Comparison of ENCODE assay signal across 9 cellular contexts in the genomic region with DNA sequence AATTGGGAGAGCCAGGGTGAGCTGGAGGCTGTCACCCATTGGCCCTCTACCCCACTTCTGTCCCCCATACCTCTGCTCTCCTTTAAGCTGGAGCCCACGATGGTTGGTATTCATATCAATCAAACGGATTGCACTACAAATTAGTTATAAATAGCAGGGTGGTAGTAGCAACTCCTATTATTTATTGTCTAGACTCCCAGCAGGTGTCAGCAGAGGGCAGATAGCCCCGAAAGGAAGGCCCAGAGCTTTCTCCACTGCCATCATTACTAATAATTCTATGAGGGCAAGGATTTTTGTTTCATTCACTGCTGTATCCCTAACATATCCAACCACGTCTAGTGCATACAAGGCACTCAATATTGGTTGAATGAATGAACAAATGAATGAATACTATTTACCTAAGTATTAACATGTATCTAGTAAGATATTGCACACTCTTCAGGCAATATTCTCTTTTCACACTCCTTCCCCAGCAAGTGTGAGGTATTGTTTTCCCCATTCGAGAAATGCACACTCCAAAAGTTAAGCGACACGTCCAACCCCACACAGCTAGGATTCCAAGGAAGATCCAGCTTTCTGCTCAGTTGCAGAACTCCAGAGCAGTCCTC. TPM values are rescaled to one million over a fixed set of nuclear protein-coding genes. Genes with fewer than 3 reads are reported as not detected.
DNase-seq lines count a peak whose midpoint lies in the region; ATAC-seq and TF ChIP-seq lines count a peak whose summit lies in the region.
"Had no signal": no experiment of that assay in that cellular context is flagged by ENCODE, and none has a peak within 500 bp of the region (broad histone marks: within the 10 kb centered on the region; RNA-seq: fewer than 3 reads in every experiment).

No MANE protein-coding gene starts in this region.

- ATAC-seq in HCT116 (no peak), foreskin keratinocyte (no peak), HG03571 (IDR thresholded peaks at IDR 0.05; ENCODE audit: unreplicated experiment) (no peak), omental fat pad (ENCODE audit: low FRiP score) (no peak), HG03039 (IDR thresholded peaks at IDR 0.05; ENCODE audit: unreplicated experiment) (no peak)

- peaks cover under 1% of the 10 kb centered on the region for H3K4me1 Mint-ChIP-seq in Caco-2 (ENCODE audit: low read depth, unreplicated experiment)

- RAD21 ChIA-PET in HCT116 (lab: Charles Lee; ENCODE audit: low non-redundant PET in 1 of 2, low total read pairs in 2 of 2, uncharacterized antibody in 2 of 2, unreplicated experiment in 2 of 2) = interaction anchor here in 1 of 2 experiments (1.0 to 1.2 kb wide), 2 partner anchors 21 to 37 kb away, joined by 3 to 10 read pairs; no protein-coding TSS in a partner anchor

- no peak overlapping the region for H3K4me3 ChIP-seq in Caco-2 (ENCODE audit: low read depth, low read length)
- H3K4me3 ChIP-seq in HCT116 (replicated peaks in 1 of 2; ENCODE audit: low read depth in 1 of 2, low read length in 2 of 2) = no peak overlapping the region

- peaks cover 4% of the 10 kb centered on the region for H3K27me3 Mint-ChIP-seq in Caco-2 (ENCODE audit: insufficient read depth, unreplicated experiment)

- no peaks in the 10 kb centered on the region for H3K79me2 ChIP-seq in HCT116 (ENCODE audit: insufficient read depth, low read length)

- POLR2A ChIA-PET in Caco-2 (lab: Charles Lee) = interaction anchor here (0.6 to 1.0 kb wide), 2 partner anchors 42 to 99 kb away, joined by 3 to 4 read pairs; a partner anchor contains a TSS
- POLR2A ChIA-PET in HCT116 (lab: Charles Lee) = interaction anchor here (1.2 kb wide), 1 partner anchor 42 kb away, joined by 8 read pairs; a partner anchor contains a TSS

- intact Hi-C loops in Caco-2 (cut with micrococcal nuclease; ENCODE audit: unreplicated experiment) = no loop called here
- intact Hi-C loops in HCT116 (cut with micrococcal nuclease) = no loop called here

- peak; percentile 54 to 66 for TF ChIP-seq CTCF in Caco-2 (IDR thresholded peaks at IDR 0.05; ENCODE audit: insufficient read depth in 1 of 2, low read depth in 1 of 2, low read length in 1 of 2, severe bottlenecking in 1 of 2, unreplicated experiment in 1 of 2)
- TF ChIP-seq CTCF in HCT116 (IDR thresholded peaks at IDR 0.05 in 2 of 3, conservative IDR thresholded peaks at IDR 0.05 in 1 of 3; ENCODE audit: borderline replicate concordance in 1 of 3, insufficient read depth in 1 of 3, low read depth in 2 of 3, low read length in 2 of 3) = peak; percentile 58 to 93 (median 60)
- TF ChIP-seq CTCF in foreskin keratinocyte (conservative IDR thresholded peaks at IDR 0.05) = peak; percentile 92
- TF ChIP-seq CTCF in omental fat pad (IDR thresholded peaks at IDR 0.05) = no peak

- DNase-seq in Caco-2 (peak in 1 of 2 experiments; percentile 53), HCT116 (ENCODE audit: low read depth, low spot score) (no peak), UCSD-AML1 (lab: John Stamatoyannopoulos, UW; ENCODE audit: unreplicated experiment) (peak; percentile 24), foreskin keratinocyte (peak in 1 of 2 donors; percentile 38), omental fat pad (ENCODE audit: low spot score) (no peak)
- DNase-seq in stimulated activated CD4-positive, alpha-beta T cell treated with anti-CD3 and anti-CD28 coated beads, Interleukin-4, amount 100 ng/mL, for 4 hours = peak; percentile 17 to 21

- no peak for TF ChIP-seq POLR2A in HCT116 (IDR thresholded peaks at IDR 0.05; ENCODE audit: borderline replicate concordance, extremely low read depth, insufficient read depth, insufficient read length)

- no peaks in the 10 kb centered on the region for H3K9me3 ChIP-seq in Caco-2
- no peaks in the 10 kb centered on the region for H3K9me3 ChIP-seq in HCT116 (ENCODE audit: control insufficient read depth in 1 of 2, insufficient read depth in 1 of 2, low read depth in 1 of 2, low read length in 2 of 2)

- no peak overlapping the region for H3K4me2 ChIP-seq in HCT116 (ENCODE audit: low read length)

- BruUV-seq in Caco-2 (replicated peaks; lab: Mats Ljungman, UMichigan) (no TSS peak), HCT116 (replicated peaks; lab: Mats Ljungman, UMichigan) (no TSS peak)

- H3K27ac Mint-ChIP-seq in Caco-2 (ENCODE audit: unreplicated experiment) = no peak overlapping the region

- TF ChIP-seq RAD21 in HCT116 (IDR thresholded peaks at IDR 0.05; ENCODE audit: low read depth) = peak; percentile 85

- no peaks in the 10 kb centered on the region for H3K27me3 ChIP-seq in Caco-2 (replicated peaks; ENCODE audit: control insufficient read depth, insufficient read depth, low read length)
- H3K27me3 ChIP-seq in HCT116 (ENCODE audit: insufficient read depth, low read length) = no peaks in the 10 kb centered on the region
- H3K27me3 ChIP-seq in foreskin keratinocyte = peaks cover 7% of the 10 kb centered on the region

- H3K36me3 ChIP-seq in Caco-2 (ENCODE audit: control insufficient read depth, insufficient read depth, low read length) (no peaks in the 10 kb centered on the region), HCT116 (ENCODE audit: control insufficient read depth in 1 of 2, insufficient read depth in 2 of 2, low read length in 2 of 2) (no peaks in the 10 kb centered on the region)

- CTCF ChIA-PET in Caco-2 (lab: Charles Lee) (interaction anchor here (0.7 to 1.2 kb wide), 4 partner anchors 22 to 61 kb away, joined by 3 to 8 read pairs (median 5); a partner anchor contains a TSS), HCT116 (lab: Charles Lee) (interaction anchor here (1.0 to 5.1 kb wide), 5 partner anchors 11 to 42 kb away, joined by 6 to 76 read pairs (median 8); a partner anchor contains a TSS)

- H3K4me1 ChIP-seq in Caco-2 (peaks cover 8% of the 10 kb centered on the region), HCT116 (ENCODE audit: control insufficient read depth in 1 of 2, insufficient read depth in 2 of 2, low read length in 2 of 2) (peaks cover 5 to 12% of the 10 kb centered on the region in 2 experiments; a peak in 3 of 4 replicates), foreskin keratinocyte (no peaks in the 10 kb centered on the region)

- no peaks in the 10 kb centered on the region for H4K20me1 ChIP-seq in HCT116 (ENCODE audit: insufficient read depth)

- H3K36me3 Mint-ChIP-seq in Caco-2 (ENCODE audit: insufficient read depth, unreplicated experiment) = no peaks in the 10 kb centered on the region

- H2AFZ ChIP-seq in HCT116 (ENCODE audit: low read depth, low read length, poor library complexity, severe bottlenecking) = no peak overlapping the region

- no peaks in the 10 kb centered on the region for H3K9me2 ChIP-seq in HCT116 (ENCODE audit: insufficient read depth)

- H3K9ac ChIP-seq in HCT116 (ENCODE audit: low read length) = no peak overlapping the region

- H3K27ac ChIP-seq in HCT116 (ENCODE audit: low read depth, low read length) (no peak overlapping the region), foreskin keratinocyte (no peak overlapping the region)

- H3K9me3 Mint-ChIP-seq in Caco-2 (ENCODE audit: unreplicated experiment) = no peaks in the 10 kb centered on the region

- no peak overlapping the region for H3K4me3 Mint-ChIP-seq in Caco-2 (ENCODE audit: unreplicated experiment)

TF ChIP-seq in HCT116, 20 proteins besides CTCF, POLR2A, EP300 and RAD21 (continues in another document):
- TF ChIP-seq SP1 (IDR thresholded peaks at IDR 0.05; ENCODE audit: low read depth) (no peak), POLR2AphosphoS5 (IDR thresholded peaks at IDR 0.05; ENCODE audit: low read depth, low read length) (no peak), EZH2 (IDR thresholded peaks at IDR 0.05) (no peak), ZFX (IDR thresholded peaks at IDR 0.05) (no peak), EZH2phosphoT487 (IDR thresholded peaks at IDR 0.05; ENCODE audit: borderline replicate concordance) (no peak), SRF (IDR thresholded peaks at IDR 0.05; ENCODE audit: low read depth) (no peak), ELF1 (IDR thresholded peaks at IDR 0.05; ENCODE audit: borderline replicate concordance, low read depth) (no peak), SIN3A (IDR thresholded peaks at IDR 0.05; ENCODE audit: low read depth) (no peak), JUND (IDR thresholded peaks at IDR 0.05) (no peak), YY1 (IDR thresholded peaks at IDR 0.05; ENCODE audit: extremely low read depth, insufficient replicate concordance, low read depth, low read length) (no peak), ZNF274 (IDR thresholded peaks at IDR 0.05; ENCODE audit: low read depth, low read length) (no peak)

RNA-seq across cellular contexts. Expression of a gene that starts 6.3 kb away (rescaled TPM):
- total RNA-seq in Caco-2 (2022) (not detected in 2 replicates), HCT116 (2021; ENCODE audit: unreplicated experiment) (not detected), foreskin keratinocyte (not detected in 2 replicates), omental fat pad (not detected)
- polyA plus RNA-seq in HCT116 (2012) = 0.15 TPM in 1 of 2 replicates, not detected in the other
- polyA plus RNA-seq in foreskin keratinocyte = not detected in 2 replicates
- total RNA-seq: RPMI7951 had no signal

RNA-seq across cellular contexts. Expression of a gene that starts 14.0 kb away (rescaled TPM):
- not detected in 2 replicates for total RNA-seq in Caco-2 (2022)
- total RNA-seq in HCT116 (2021; ENCODE audit: unreplicated experiment) = not detected
- polyA plus RNA-seq in HCT116 (2012) = not detected in 2 replicates
- total RNA-seq in foreskin keratinocyte = not detected in 2 replicates
- polyA plus RNA-seq in foreskin keratinocyte = not detected in 2 replicates
- total RNA-seq in omental fat pad = under 1 TPM in 3 of 4 donors, not detected in 1; 0.37 to 0.82 (median 0.48) TPM
- total RNA-seq: RPMI7951 had no signal

RNA-seq across cellular contexts. Expression of a gene that starts 28.4 kb away (rescaled TPM):
- total RNA-seq in Caco-2 (2022) (not detected in 2 replicates), HCT116 (2021; ENCODE audit: unreplicated experiment) (2.6 TPM), foreskin keratinocyte (4.1 and 4.5 TPM in 2 replicates), omental fat pad (10 to 100 TPM; 31.5 to 65.6 (median 48.7) TPM)
- 1.4 and 1.5 TPM in 2 replicates for polyA plus RNA-seq in HCT116 (2012)
- 4.5 and 5.5 TPM in 2 replicates for polyA plus RNA-seq in foreskin keratinocyte
- total RNA-seq: RPMI7951 had no signal

RNA-seq across cellular contexts. Expression of a gene that starts 35.6 kb away (rescaled TPM):
- 11.4 and 13.3 TPM in 2 replicates for total RNA-seq in Caco-2 (2022)
- 0.15 TPM for total RNA-seq in HCT116 (2021; ENCODE audit: unreplicated experiment)
- polyA plus RNA-seq in HCT116 (2012) = not detected in 2 replicates
- 0.17 and 0.21 TPM in 2 replicates for total RNA-seq in foreskin keratinocyte
- 0.11 and 0.29 TPM in 2 replicates for polyA plus RNA-seq in foreskin keratinocyte
- total RNA-seq in omental fat pad = 10 to 100 TPM in 3 of 4 donors, 1 to 10 TPM in 1; 9.9 to 63.8 (median 42.3) TPM

RNA-seq across cellular contexts. Expression of a gene that starts 42.3 kb away (rescaled TPM):
- 335 and 350 TPM in 2 replicates for total RNA-seq in Caco-2 (2022)
- total RNA-seq in HCT116 (2021; ENCODE audit: unreplicated experiment) = 346 TPM
- polyA plus RNA-seq in HCT116 (2012) = 309 and 338 TPM in 2 replicates
- total RNA-seq in foreskin keratinocyte = 99.6 and 106 TPM in 2 replicates
- polyA plus RNA-seq in foreskin keratinocyte = 121 and 144 TPM in 2 replicates
- total RNA-seq in omental fat pad = 10 to 100 TPM; 33.2 to 80.2 (median 64.0) TPM

Comparison
In these comparisons a context has a peak if more than half of its experiments do, and no peak if none do; other contexts are left out.
1. DNase-seq: peak in UCSD-AML1 (single experiment) and stimulated activated CD4-positive, alpha-beta T cell treated with anti-CD3 and anti-CD28 coated beads, Interleukin-4, amount 100 ng/mL, for 4 hours (2 of 2); none in HCT116 (single experiment) and omental fat pad (single experiment).
2. CTCF ChIP-seq: peak in Caco-2 (2 of 2), HCT116 (3 of 3) and foreskin keratinocyte (single experiment); none in omental fat pad (0 of 3).